23 cellular contexts compared by ENCODE assay signal in the genomic region with DNA sequence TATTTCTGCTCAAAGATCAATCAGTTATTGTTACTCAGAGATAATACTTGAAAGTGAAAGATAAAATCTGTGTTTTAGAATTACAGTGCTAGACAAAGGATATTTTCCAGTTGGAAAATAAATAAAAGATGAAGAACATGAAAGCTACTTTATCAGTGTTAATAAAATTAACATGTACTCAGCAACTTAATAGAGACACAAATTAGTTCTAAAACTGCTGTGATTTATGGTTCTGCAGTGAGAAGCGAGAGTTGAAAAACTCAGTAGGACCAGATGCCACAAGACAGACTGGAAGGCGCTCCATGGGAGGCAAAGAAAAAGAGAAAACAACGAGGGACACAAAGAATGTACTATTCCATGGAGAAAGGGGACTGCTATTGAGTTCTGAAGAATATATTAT.
"Had no signal": no experiment of that assay in that cellular context is flagged by ENCODE, and none has a peak within 500 bp of the region (broad histone marks: within the 10 kb centered on the region; RNA-seq: fewer than 3 reads in every experiment).

No MANE protein-coding gene starts in this region.

- H3K27me3 ChIP-seq: MG63, SJCRH30 had no signal

- H3K27ac ChIP-seq: SJCRH30, SK-N-MC had no signal

- DNase-seq: IMR-90; Karpas-422; KG1; MG63; NCI-H1092 treated with DMSO at 0.1 percent for 48 hours; NCI-H1436 treated with DMSO at 0.1 percent for 48 hours; NCI-H1694 treated with DMSO at 0.1 percent for 48 hours; NCI-H1930; NCI-H2081; NCI-H2107; NCI-H2227 treated with DMSO at 0.1 percent for 48 hours; NCI-H524; NCI-H526 treated with DMSO at 0.1 percent for 48 hours; NCI-H774; NK-92 treated with Interleukin-12 subunit alpha and Interleukin-12 subunit beta, amount 100 ng/mL, for 24 hours; PC-3; SHP77 treated with DMSO at 0.1 percent for 48 hours; SJCRH30; T-helper 1 cell had no signal

- H3K4me3 ChIP-seq: MG63, SJCRH30, SK-N-MC had no signal

- ATAC-seq: HepG2, Panc1, PC-3, Right ventricle myocardium inferior had no signal

- H3K36me3 ChIP-seq: MG63, SJCRH30 had no signal

- FAIRE-seq: HepG2 had no signal
